21 cellular contexts compared by ENCODE assay signal in genomic region chr11:72511393-72512047, GRCh38.
DNase-seq lines count a peak whose midpoint lies in the region; ATAC-seq, FAIRE-seq and TF ChIP-seq lines count a peak whose summit lies in the region.
"Had no signal": no experiment of that assay in that cellular context is flagged by ENCODE, and none has a peak within 500 bp of the region (broad histone marks: within the 10 kb centered on the region; RNA-seq: fewer than 3 reads in every experiment).

No MANE protein-coding gene starts in this region.

- H3K27ac ChIP-seq in A549 (no peak overlapping the region), GM23248 (no peak overlapping the region), K562 (ENCODE audit: extremely low read depth, low read depth, low read length) (no peak overlapping the region), fibroblast of lung (ENCODE audit: insufficient read depth, low read length) (no peak overlapping the region)
- H3K27ac ChIP-seq: HL-60, SK-N-MC had no signal

- no peak for TF ChIP-seq POLR2A in A549 (IDR thresholded peaks at IDR 0.05; ENCODE audit: low read length)
- no peak for TF ChIP-seq POLR2A in K562 (conservative IDR thresholded peaks at IDR 0.05)
- TF ChIP-seq POLR2A in GM12891 (IDR thresholded peaks at IDR 0.05; ENCODE audit: low read depth, low read length) = no peak

- H3K4me3 ChIP-seq in A549 (no peak overlapping the region), GM23248 (no peak overlapping the region), K562 (no peak overlapping the region), fibroblast of lung (replicated peaks in 1 of 4; ENCODE audit: control extremely low read depth in 1 of 4, insufficient read depth in 1 of 4, low read depth in 3 of 4, low read length in 4 of 4) (no peak overlapping the region)
- H3K4me3 ChIP-seq: SK-N-MC had no signal

- TF ChIP-seq CTCF in A549 (IDR thresholded peaks at IDR 0.05) = no peak
- TF ChIP-seq CTCF in K562 (IDR thresholded peaks at IDR 0.05 in 2 of 3, conservative IDR thresholded peaks at IDR 0.05 in 1 of 3; ENCODE audit: insufficient read depth in 2 of 3, low read depth in 1 of 3, low read length in 3 of 3) = no peak
- no peak for TF ChIP-seq CTCF in fibroblast of lung (conservative IDR thresholded peaks at IDR 0.05 in 1 of 2, IDR thresholded peaks at IDR 0.05 in 1 of 2; ENCODE audit: low read depth in 1 of 2, low read length in 2 of 2)

- no peaks in the 10 kb centered on the region for H3K79me2 ChIP-seq in GM23248 (ENCODE audit: insufficient read depth)
- no peaks in the 10 kb centered on the region for H3K79me2 ChIP-seq in K562 (ENCODE audit: control insufficient read depth, insufficient read depth, low read length)
- H3K79me2 ChIP-seq in fibroblast of lung (ENCODE audit: control insufficient read depth, insufficient read depth, low read length) = no peaks in the 10 kb centered on the region

- H3K4me1 ChIP-seq in A549 = no peaks in the 10 kb centered on the region
- no peaks in the 10 kb centered on the region for H3K4me1 ChIP-seq in GM23248 (ENCODE audit: insufficient read depth)
- no peaks in the 10 kb centered on the region for H3K4me1 ChIP-seq in K562 (replicated peaks in 1 of 2; ENCODE audit: control insufficient read depth in 2 of 2, insufficient read depth in 2 of 2, low read length in 2 of 2)
- H3K4me1 ChIP-seq in fibroblast of lung (ENCODE audit: control insufficient read depth, extremely low read depth, insufficient read depth, low read length) = no peaks in the 10 kb centered on the region

- H3K4me2 ChIP-seq in A549 = no peak overlapping the region
- H3K4me2 ChIP-seq in GM23248 (ENCODE audit: unreplicated experiment) = no peak overlapping the region
- H3K4me2 ChIP-seq in K562 (ENCODE audit: insufficient read depth, low read length) = no peak overlapping the region
- no peak overlapping the region for H3K4me2 ChIP-seq in fibroblast of lung (ENCODE audit: extremely low read depth, insufficient read depth, low read length)

- peak in 1 of 2 experiments; percentile 14 for DNase-seq in A549 (ENCODE audit: low read depth in 1 of 2, low spot score in 1 of 2)
- DNase-seq in GM23248 = peak; percentile 31
- no peak for DNase-seq in K562 (ENCODE audit: extremely low read depth in 1 of 4, low spot score in 3 of 4)
- peak; percentile 0 to 41 for DNase-seq in fibroblast of lung (ENCODE audit: low read depth in 2 of 2)
- no peak for DNase-seq in GM12891 (ENCODE audit: insufficient read length, low spot score)
- DNase-seq in HEK293T (ENCODE audit: extremely low spot score) = no peak
- DNase-seq: BE2C; CD4-positive, alpha-beta memory T cell; HCEC 1CT; KG1; NCI-H1092; NCI-H1694; NCI-H2107; NCI-H446; PC-3 had no signal

- H3K9me3 ChIP-seq in A549 (peaks cover 53% of the 10 kb centered on the region), GM23248 (ENCODE audit: low read depth) (no peaks in the 10 kb centered on the region), K562 (replicated peaks; ENCODE audit: control insufficient read depth, insufficient read depth, low read depth, low read length) (peaks cover 9% of the 10 kb centered on the region), fibroblast of lung (ENCODE audit: control insufficient read depth, insufficient read depth, low read depth, low read length) (no peaks in the 10 kb centered on the region)

- TF ChIP-seq EP300 in A549 (IDR thresholded peaks at IDR 0.05) (no peak), K562 (IDR thresholded peaks at IDR 0.05; ENCODE audit: low read length) (no peak)

- H3K9ac ChIP-seq in GM23248 (no peak overlapping the region), K562 (ENCODE audit: insufficient read depth in 1 of 2, low read depth in 2 of 2, low read length in 2 of 2) (no peak overlapping the region), fibroblast of lung (ENCODE audit: insufficient read depth, low read length) (no peak overlapping the region)

- H4K20me1 ChIP-seq in GM23248 (ENCODE audit: insufficient read depth) = no peaks in the 10 kb centered on the region
- H4K20me1 ChIP-seq in K562 (replicated peaks; ENCODE audit: control insufficient read depth, insufficient read depth, low read length) = no peaks in the 10 kb centered on the region
- no peaks in the 10 kb centered on the region for H4K20me1 ChIP-seq in fibroblast of lung (ENCODE audit: control insufficient read depth, extremely low read depth, insufficient read depth, low read length)

- no peak overlapping the region for H2AFZ ChIP-seq in GM23248
- no peak overlapping the region for H2AFZ ChIP-seq in K562 (ENCODE audit: low read depth, low read length)
- no peak overlapping the region for H2AFZ ChIP-seq in fibroblast of lung (ENCODE audit: low read length)

- BruUV-seq in K562 (replicated peaks; lab: Mats Ljungman, UMichigan) = no TSS peak

- H3F3A ChIP-seq in GM23248 (ENCODE audit: insufficient read depth) = peaks cover 5% of the 10 kb centered on the region; the same call in 1 of the 2 replicates

- H3K9me1 ChIP-seq in K562 (ENCODE audit: control insufficient read depth, insufficient read depth, low read length) = no peaks in the 10 kb centered on the region

- H3K27me3 ChIP-seq in GM23248 (replicated peaks; ENCODE audit: insufficient read depth) (no peaks in the 10 kb centered on the region), K562 (ENCODE audit: control insufficient read depth in 2 of 2, insufficient read depth in 2 of 2, low read length in 2 of 2) (0 out of 5 replicates have a peak, but pooled peaks cover 0 to 3% of the 10 kb centered on the region in 2 experiments), fibroblast of lung (ENCODE audit: control insufficient read depth, insufficient read depth, low read length) (peaks cover 3% of the 10 kb centered on the region)
- H3K27me3 ChIP-seq: BE2C had no signal

- H3K9me2 ChIP-seq in GM23248 (ENCODE audit: insufficient read depth) = no peaks in the 10 kb centered on the region

- in situ Hi-C loops in GM23248 (cut with MboI) (no loop called here), K562 (cut with MboI) (no loop called here)

- CTCF ChIA-PET in A549 (lab: Yijun Ruan, JAX) (interaction anchor here (0.9 kb wide), 1 partner anchor 40 kb away, joined by 4 read pairs; no protein-coding TSS in a partner anchor), K562 (lab: Yijun Ruan, JAX; ENCODE audit: low intra/inter-chr PET ratio) (no interaction called here), HEK293T (lab: Yijun Ruan, JAX) (no interaction called here)

- TF ChIP-seq RAD21 in A549 (conservative IDR thresholded peaks at IDR 0.05 in 1 of 2, IDR thresholded peaks at IDR 0.05 in 1 of 2) (no peak), K562 (CRISPR knock-in tag; conservative IDR thresholded peaks at IDR 0.05 in 1 of 2, IDR thresholded peaks at IDR 0.05 in 1 of 2) (no peak)

- FAIRE-seq in A549 (lab: Jason Lieb, UNC) (no peak), K562 (lab: Jason Lieb, UNC) (peak; percentile 26), GM12891 (lab: Jason Lieb, UNC) (no peak)
- FAIRE-seq: D721Med had no signal

- intact Hi-C loops in K562 (cut with micrococcal nuclease) = no loop called here

- H3K36me3 ChIP-seq in GM23248 (ENCODE audit: low read depth) (no peaks in the 10 kb centered on the region), K562 (ENCODE audit: control insufficient read depth, insufficient read depth, low read length) (no peaks in the 10 kb centered on the region), fibroblast of lung (ENCODE audit: control insufficient read depth, insufficient read depth, low read length) (no peaks in the 10 kb centered on the region)
- H3K36me3 ChIP-seq: BE2C had no signal

- POLR2A ChIA-PET in A549 (lab: Yijun Ruan, JAX) = no interaction called here
- POLR2A ChIA-PET in K562 (lab: Yijun Ruan, JAX) = interaction anchor here (1.5 kb wide), 1 partner anchor 9 kb away, joined by 3 read pairs; no protein-coding TSS in a partner anchor
- POLR2A ChIA-PET in HEK293T (lab: Yijun Ruan, JAX) = no interaction called here

- ATAC-seq in A549 (no peak), K562 (no peak), HG02759 (IDR thresholded peaks at IDR 0.05; ENCODE audit: unreplicated experiment) (no peak), GM19023 (IDR thresholded peaks at IDR 0.05; ENCODE audit: unreplicated experiment) (no peak)
- ATAC-seq: PC-3, Right ventricle myocardium inferior had no signal

TF ChIP-seq in A549, 52 proteins besides CTCF, POLR2A, EP300 and RAD21:
- TF ChIP-seq FOSL2 (IDR thresholded peaks at IDR 0.05) (no peak), FOSL2 (CRISPR knock-in tag; IDR thresholded peaks at IDR 0.05) (peak; percentile 32; the same call in 1 of the 2 replicates), NR3C1 (IDR thresholded peaks at IDR 0.05) (no peak), JUNB (IDR thresholded peaks at IDR 0.05) (no peak)

TF ChIP-seq in K562, 482 proteins besides CTCF, POLR2A, EP300 and RAD21 (continues in another document):
- TF ChIP-seq ZBTB8A (IDR thresholded peaks at IDR 0.05; ENCODE audit: partially characterized antibody) = no peak

TF ChIP-seq in GM12891, 5 proteins besides CTCF, POLR2A, EP300 and RAD21:
- TF ChIP-seq POLR2AphosphoS5 (IDR thresholded peaks at IDR 0.05; ENCODE audit: low read depth, low read length) (no peak), PAX5 (IDR thresholded peaks at IDR 0.05; ENCODE audit: insufficient read depth, low read length, severe bottlenecking) (no peak), POU2F2 (IDR thresholded peaks at IDR 0.05; ENCODE audit: low read depth, low read length) (no peak), TAF1 (IDR thresholded peaks at IDR 0.05; ENCODE audit: low read depth, low read length) (no peak), SPI1 (IDR thresholded peaks at IDR 0.05; ENCODE audit: low read depth, low read length) (no peak)

TF ChIP-seq in HEK293T, 16 proteins besides CTCF, POLR2A, EP300 and RAD21:
- TF ChIP-seq LEF1 (IDR thresholded peaks at IDR 0.05; ENCODE audit: borderline replicate concordance) (no peak), SUZ12 (IDR thresholded peaks at IDR 0.05) (no peak), CTBP1 (IDR thresholded peaks at IDR 0.05; ENCODE audit: borderline replicate concordance) (no peak), ELF4 (IDR thresholded peaks at IDR 0.05) (no peak), TARDBP (IDR thresholded peaks at IDR 0.05) (no peak), PKNOX1 (IDR thresholded peaks at IDR 0.05) (no peak), L3MBTL2 (conservative IDR thresholded peaks at IDR 0.05) (no peak)

Comparison
In these comparisons a context has a peak if more than half of its experiments do, and no peak if none do; other contexts are left out.
1. DNase-seq: peak in GM23248 (single experiment) and fibroblast of lung (2 of 2); none in K562 (0 of 4), GM12891 (single experiment) and HEK293T (single experiment).